Comparison of ENCODE assay signal across 28 cellular contexts in the genomic region with DNA sequence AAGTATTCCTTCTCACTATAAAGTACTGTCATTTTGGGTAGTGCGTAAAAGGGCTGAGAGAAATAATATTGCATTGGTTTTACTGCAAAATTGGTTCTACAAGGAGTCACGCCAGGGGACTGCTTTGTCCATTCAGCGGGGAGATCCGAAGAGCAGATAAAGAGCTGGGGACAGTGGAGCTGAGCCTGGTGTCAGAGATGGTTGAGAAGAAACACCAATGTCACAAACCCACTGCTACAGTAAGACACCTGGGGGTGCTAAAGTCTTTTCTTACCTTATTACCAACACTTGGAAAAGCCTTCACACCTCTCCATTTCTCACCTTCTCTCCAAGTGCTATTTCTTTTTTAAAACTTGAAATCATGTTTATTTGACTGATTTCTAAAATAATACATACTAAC. TPM values are rescaled to one million over a fixed set of nuclear protein-coding genes. Genes with fewer than 3 reads are reported as not detected.
DNase-seq lines count a peak whose midpoint lies in the region; ATAC-seq, FAIRE-seq and TF ChIP-seq lines count a peak whose summit lies in the region.
"Had no signal": no experiment of that assay in that cellular context is flagged by ENCODE, and none has a peak within 500 bp of the region (broad histone marks: within the 10 kb centered on the region; RNA-seq: fewer than 3 reads in every experiment).

No MANE protein-coding gene starts in this region.

- no peaks in the 10 kb centered on the region for H3K36me3 ChIP-seq in HCT116 (ENCODE audit: control insufficient read depth in 1 of 2, insufficient read depth in 2 of 2, low read length in 2 of 2)
- no peaks in the 10 kb centered on the region for H3K36me3 ChIP-seq in HepG2 (replicated peaks in 1 of 2; ENCODE audit: control insufficient read depth in 1 of 2, insufficient read depth in 2 of 2, low read length in 2 of 2)
- H3K36me3 ChIP-seq in prostate gland, result no peaks in the 10 kb centered on the region
- H3K36me3 ChIP-seq in vagina, result no peaks in the 10 kb centered on the region
- H3K36me3 ChIP-seq: adrenal gland, cardiac muscle cell, transverse colon had no signal

- no peak for FAIRE-seq in HepG2 (lab: Jason Lieb, UNC)
- FAIRE-seq: frontal cortex had no signal

- H3K4me3 ChIP-seq in HCT116 (replicated peaks in 1 of 2; ENCODE audit: low read depth in 1 of 2, low read length in 2 of 2), result no peak overlapping the region
- no peak overlapping the region for H3K4me3 ChIP-seq in HepG2 (replicated peaks in 1 of 3; ENCODE audit: insufficient read depth in 1 of 3, low read depth in 2 of 3, low read length in 3 of 3)
- no peak overlapping the region for H3K4me3 ChIP-seq in prostate gland
- H3K4me3 ChIP-seq in vagina, result no peak overlapping the region
- H3K4me3 ChIP-seq: adrenal gland, cardiac muscle cell, transverse colon had no signal

- CTCF ChIA-PET in activated CD8-positive, alpha-beta memory T cell treated with anti-CD3 and anti-CD28 coated beads, Interleukin-2, amount 10 ng/mL, durations not matched to agents 7 days and 5 days (lab: Charles Lee), result interaction anchor here (0.6 to 3.7 kb wide), 5 partner anchors 8 to 193 kb away, joined by 3 to 31 read pairs (median 4); no protein-coding TSS in a partner anchor
- CTCF ChIA-PET in HCT116 (lab: Charles Lee), result no interaction called here
- CTCF ChIA-PET in HepG2 (lab: Yijun Ruan, JAX; ENCODE audit: low intra/inter-chr PET ratio, low total read pairs), result no interaction called here

- H2AFZ ChIP-seq in HCT116 (ENCODE audit: low read depth, low read length, poor library complexity, severe bottlenecking) (no peak overlapping the region), HepG2 (ENCODE audit: low read length) (no peak overlapping the region)
- H2AFZ ChIP-seq: parathyroid adenoma had no signal

- H3K27me3 ChIP-seq in HCT116 (ENCODE audit: insufficient read depth, low read length) (no peaks in the 10 kb centered on the region), HepG2 (ENCODE audit: control insufficient read depth in 1 of 2, insufficient read depth in 2 of 2, low read length in 2 of 2) (peaks cover 0 to 8% of the 10 kb centered on the region in 2 experiments; a peak in 3 of 5 replicates), prostate gland (replicated peaks; ENCODE audit: insufficient read depth) (no peaks in the 10 kb centered on the region), vagina (no peaks in the 10 kb centered on the region)
- H3K27me3 ChIP-seq: adrenal gland, cardiac muscle cell, transverse colon had no signal

- peak; percentile 5 to 22 (median 17); a peak in 4 of 6 replicates for TF ChIP-seq CTCF in HCT116 (IDR thresholded peaks at IDR 0.05 in 2 of 3, conservative IDR thresholded peaks at IDR 0.05 in 1 of 3; ENCODE audit: borderline replicate concordance in 1 of 3, insufficient read depth in 1 of 3, low read depth in 2 of 3, low read length in 2 of 3)
- peak; percentile 29 for TF ChIP-seq CTCF in HepG2 (CRISPR knock-in tag; IDR thresholded peaks at IDR 0.05)
- TF ChIP-seq CTCF in prostate gland (IDR thresholded peaks at IDR 0.05), result no peak
- TF ChIP-seq CTCF in vagina (IDR thresholded peaks at IDR 0.05), result no peak

- no peaks in the 10 kb centered on the region for H3K9me3 Mint-ChIP-seq in activated CD8-positive, alpha-beta memory T cell treated with anti-CD3 and anti-CD28 coated beads, Interleukin-2, amount 10 ng/mL, durations not matched to agents 7 days and 5 days (ENCODE audit: low read depth)
- H3K9me3 Mint-ChIP-seq: memory B cell; naive thymus-derived CD4-positive, alpha-beta T cell; stimulated activated naive B cell treated with anti-CD40 and anti-IgM and Interleukin-4, amounts not matched to agents 10 μg/mL and 1 μg/mL and 100 μg/mL, for 72 hours had no signal

- TF ChIP-seq POLR2A in HCT116 (IDR thresholded peaks at IDR 0.05; ENCODE audit: borderline replicate concordance, extremely low read depth, insufficient read depth, insufficient read length), result no peak
- TF ChIP-seq POLR2A in HepG2 (IDR thresholded peaks at IDR 0.05; ENCODE audit: insufficient read depth in 1 of 2, low read depth in 2 of 2, low read length in 2 of 2), result no peak
- no peak for TF ChIP-seq POLR2A in prostate gland (IDR thresholded peaks at IDR 0.05)
- TF ChIP-seq POLR2A in vagina (IDR thresholded peaks at IDR 0.05), result no peak

- RAD21 ChIA-PET in HCT116 (lab: Charles Lee; ENCODE audit: low non-redundant PET in 1 of 2, low total read pairs in 2 of 2, uncharacterized antibody in 2 of 2, unreplicated experiment in 2 of 2), result no interaction called here

- in situ Hi-C loops in HepG2 (cut with HindIII; ENCODE audit: extremely low pct_ligation_motif_present, low pct_unique_long_range_greater_than_20kb), result no loop called here

- no peak for TF ChIP-seq EP300 in HepG2 (IDR thresholded peaks at IDR 0.05; ENCODE audit: low read depth in 2 of 2, low read length in 2 of 2)
- TF ChIP-seq EP300 in HepG2 (CRISPR knock-in tag; IDR thresholded peaks at IDR 0.05; ENCODE audit: borderline replicate concordance), result no peak

- DNase-seq in activated CD8-positive, alpha-beta memory T cell treated with anti-CD3 and anti-CD28 coated beads, Interleukin-2, amount 10 ng/mL, durations not matched to agents 7 days and 5 days, result no peak
- no peak for DNase-seq in activated CD8-positive, alpha-beta memory T cell treated with anti-CD3 and anti-CD28 coated beads, Interleukin-2, amount 50 U/mL, for 48 hours
- DNase-seq in HCT116 (ENCODE audit: low read depth, low spot score), result no peak
- DNase-seq in SK-N-DZ (ENCODE audit: low spot score), result peak; percentile 65
- no peak for DNase-seq in HepG2 (ENCODE audit: low spot score)
- no peak for DNase-seq in prostate gland (ENCODE audit: low spot score)
- no peak for DNase-seq in NCI-H526 treated with DMSO at 0.1 percent for 48 hours (lab: John Stamatoyannopoulos, UW)
- DNase-seq in vagina (ENCODE audit: extremely low spot score in 2 of 2), result no peak
- DNase-seq: activated CD4-positive, alpha-beta T cell treated with anti-CD3 and anti-CD28 coated beads for 1 hour; activated CD8-positive, alpha-beta memory T cell treated with anti-CD3 and anti-CD28 coated beads, Interleukin-2, amount 50 U/mL, for 4 hours; activated gamma-delta T cell treated with Interleukin-2 at 50 U/mL for 16 hours; adrenal gland; CD4-positive, CD25-positive, alpha-beta regulatory T cell; DMS79; MM.1S; naive thymus-derived CD4-positive, alpha-beta T cell; NCI-H187 treated with DMSO at 0.1 percent for 48 hours; NCI-H748 treated with DMSO at 0.1 percent for 48 hours; stimulated activated naive B cell treated with anti-CD40 and anti-IgM and Interleukin-4, amounts not matched to agents 10 μg/mL and 1 μg/mL and 100 μg/mL, for 72 hours; transverse colon had no signal

- no peak overlapping the region for H3K9ac ChIP-seq in HCT116 (ENCODE audit: low read length)
- no peak overlapping the region for H3K9ac ChIP-seq in HepG2 (ENCODE audit: insufficient read depth, low read depth, low read length)
- H3K9ac ChIP-seq: parathyroid adenoma had no signal

- BruUV-seq in HCT116 (replicated peaks; lab: Mats Ljungman, UMichigan), result no TSS peak
- no TSS peak for BruUV-seq in HepG2 (replicated peaks; lab: Mats Ljungman, UMichigan)

- H3K9me3 ChIP-seq in HCT116 (ENCODE audit: control insufficient read depth in 1 of 2, insufficient read depth in 1 of 2, low read depth in 1 of 2, low read length in 2 of 2) (no peaks in the 10 kb centered on the region), HepG2 (ENCODE audit: low read length) (no peaks in the 10 kb centered on the region), prostate gland (no peaks in the 10 kb centered on the region), vagina (no peaks in the 10 kb centered on the region)
- H3K9me3 ChIP-seq: adrenal gland, transverse colon had no signal

- no peak overlapping the region for H3K27ac ChIP-seq in HCT116 (ENCODE audit: low read depth, low read length)
- H3K27ac ChIP-seq in HepG2 (ENCODE audit: extremely low read length, insufficient read depth, low read length), result no peak overlapping the region
- no peak overlapping the region for H3K27ac ChIP-seq in prostate gland
- H3K27ac ChIP-seq in vagina, result no peak overlapping the region
- H3K27ac ChIP-seq: adrenal gland, cardiac muscle cell, epithelial cell of prostate, parathyroid adenoma, transverse colon had no signal

- H3K79me2 ChIP-seq in HCT116 (ENCODE audit: insufficient read depth, low read length) (no peaks in the 10 kb centered on the region), HepG2 (ENCODE audit: insufficient read depth, low read length) (no peaks in the 10 kb centered on the region)
- H3K79me2 ChIP-seq: parathyroid adenoma had no signal

- peaks cover 26% of the 10 kb centered on the region for H3K4me1 Mint-ChIP-seq in activated CD8-positive, alpha-beta memory T cell treated with anti-CD3 and anti-CD28 coated beads, Interleukin-2, amount 10 ng/mL, durations not matched to agents 7 days and 5 days
- H3K4me1 Mint-ChIP-seq: memory B cell; stimulated activated naive B cell treated with anti-CD40 and anti-IgM and Interleukin-4, amounts not matched to agents 10 μg/mL and 1 μg/mL and 100 μg/mL, for 72 hours had no signal

- H3K4me3 Mint-ChIP-seq in activated CD8-positive, alpha-beta memory T cell treated with anti-CD3 and anti-CD28 coated beads, Interleukin-2, amount 10 ng/mL, durations not matched to agents 7 days and 5 days, result no peak overlapping the region
- H3K4me3 Mint-ChIP-seq: CD4-positive, CD25-positive, alpha-beta regulatory T cell; memory B cell; naive thymus-derived CD4-positive, alpha-beta T cell; stimulated activated naive B cell treated with anti-CD40 and anti-IgM and Interleukin-4, amounts not matched to agents 10 μg/mL and 1 μg/mL and 100 μg/mL, for 72 hours had no signal

- peaks cover 33% of the 10 kb centered on the region for H3K27me3 Mint-ChIP-seq in activated CD8-positive, alpha-beta memory T cell treated with anti-CD3 and anti-CD28 coated beads, Interleukin-2, amount 10 ng/mL, durations not matched to agents 7 days and 5 days
- H3K27me3 Mint-ChIP-seq: stimulated activated naive B cell treated with anti-CD40 and anti-IgM and Interleukin-4, amounts not matched to agents 10 μg/mL and 1 μg/mL and 100 μg/mL, for 72 hours had no signal

- no peaks in the 10 kb centered on the region for H3K4me1 ChIP-seq in HCT116 (ENCODE audit: control insufficient read depth in 1 of 2, insufficient read depth in 2 of 2, low read length in 2 of 2)
- H3K4me1 ChIP-seq in HepG2 (ENCODE audit: insufficient read depth, low read length), result 0 out of 2 replicates have a peak, but pooled peaks cover 9% of the 10 kb centered on the region
- no peaks in the 10 kb centered on the region for H3K4me1 ChIP-seq in prostate gland (replicated peaks)
- no peaks in the 10 kb centered on the region for H3K4me1 ChIP-seq in vagina
- H3K4me1 ChIP-seq: adrenal gland, parathyroid adenoma, transverse colon had no signal

- TF ChIP-seq RAD21 in HCT116 (IDR thresholded peaks at IDR 0.05; ENCODE audit: low read depth) (peak; percentile 50), HepG2 (CRISPR knock-in tag; IDR thresholded peaks at IDR 0.05) (no peak)

- no peak overlapping the region for H3K27ac Mint-ChIP-seq in activated CD8-positive, alpha-beta memory T cell treated with anti-CD3 and anti-CD28 coated beads, Interleukin-2, amount 10 ng/mL, durations not matched to agents 7 days and 5 days
- H3K27ac Mint-ChIP-seq: CD4-positive, CD25-positive, alpha-beta regulatory T cell; memory B cell; naive thymus-derived CD4-positive, alpha-beta T cell; stimulated activated naive B cell treated with anti-CD40 and anti-IgM and Interleukin-4, amounts not matched to agents 10 μg/mL and 1 μg/mL and 100 μg/mL, for 72 hours had no signal

- POLR2A ChIA-PET in HCT116 (lab: Charles Lee) (no interaction called here), HepG2 (lab: Yijun Ruan, JAX) (no interaction called here)

- H3K4me2 ChIP-seq in HCT116 (ENCODE audit: low read length), result no peak overlapping the region
- H3K4me2 ChIP-seq in HepG2 (ENCODE audit: low read depth, low read length), result no peak overlapping the region

- 47% methylated on average over 4 of the region's 4 CpGs for WGBS in HepG2 (ENCODE audit: low lambda C conversion rate)
- 49% methylated on average over 4 of the region's 4 CpGs for WGBS in prostate gland

- H3K36me3 Mint-ChIP-seq in activated CD8-positive, alpha-beta memory T cell treated with anti-CD3 and anti-CD28 coated beads, Interleukin-2, amount 10 ng/mL, durations not matched to agents 7 days and 5 days, result peaks cover 2% of the 10 kb centered on the region
- H3K36me3 Mint-ChIP-seq: CD4-positive, CD25-positive, alpha-beta regulatory T cell; stimulated activated naive B cell treated with anti-CD40 and anti-IgM and Interleukin-4, amounts not matched to agents 10 μg/mL and 1 μg/mL and 100 μg/mL, for 72 hours had no signal

- no peaks in the 10 kb centered on the region for H4K20me1 ChIP-seq in HCT116 (ENCODE audit: insufficient read depth)
- H4K20me1 ChIP-seq in HepG2 (ENCODE audit: insufficient read depth, low read length), result no peaks in the 10 kb centered on the region

- no peaks in the 10 kb centered on the region for H3K9me2 ChIP-seq in HCT116 (ENCODE audit: insufficient read depth)

- peak; percentile 52 for ATAC-seq in activated CD8-positive, alpha-beta memory T cell treated with anti-CD3 and anti-CD28 coated beads, Interleukin-2, amount 10 ng/mL, durations not matched to agents 7 days and 5 days
- ATAC-seq in HCT116 (no peak; the same call in 1 of the 2 replicates), HepG2 (peak; percentile 35; the same call in 1 of the 3 replicates)
- ATAC-seq: naive thymus-derived CD4-positive, alpha-beta T cell; stimulated activated naive B cell treated with anti-CD40 and anti-IgM and Interleukin-4, amounts not matched to agents 10 μg/mL and 1 μg/mL and 100 μg/mL, for 72 hours had no signal

- intact Hi-C loops in HCT116 (cut with micrococcal nuclease) (no loop called here), HepG2 (cut with micrococcal nuclease; ENCODE audit: unreplicated experiment) (no loop called here), prostate gland (cut with DNase I) (no loop called here), vagina (cut with DNase I) (no loop called here)

RNA-seq across cellular contexts. Expression of a gene that starts 14.1 kb away (rescaled TPM):
- not detected for total RNA-seq in activated CD8-positive, alpha-beta memory T cell treated with anti-CD3 and anti-CD28 coated beads, Interleukin-2, amount 10 ng/mL, durations not matched to agents 7 days and 5 days
- total RNA-seq in HCT116 (2021; ENCODE audit: unreplicated experiment), result not detected
- not detected in 2 replicates for polyA plus RNA-seq in HCT116 (2012)
- not detected in 2 replicates for polyA plus RNA-seq in SK-N-DZ (2014; cell fraction: cytosol; rRNA removed)
- polyA plus RNA-seq in SK-N-DZ (2014; cell fraction: nucleus; rRNA removed), result not detected in 2 replicates
- not detected in 2 replicates for total RNA-seq in HepG2 (2016; rRNA removed; fragmentation: Illumina TruSeq; extraction: Trizol)
- not detected in 2 replicates for total RNA-seq in HepG2 (2016; cell fraction: cytosol; rRNA removed; fragmentation: Illumina TruSeq; extraction: Trizol; ENCODE audit: low read depth)
- not detected in 2 replicates for total RNA-seq in HepG2 (2016; cell fraction: insoluble cytoplasmic fraction; rRNA removed; fragmentation: Illumina TruSeq; extraction: Trizol)
- not detected in 2 replicates for total RNA-seq in HepG2 (2016; cell fraction: membrane; rRNA removed; fragmentation: Illumina TruSeq; extraction: Trizol)
- total RNA-seq in HepG2 (2016; cell fraction: nucleus; rRNA removed; fragmentation: Illumina TruSeq; extraction: Trizol), result not detected in 2 replicates
- not detected in 2 replicates for polyA plus RNA-seq in HepG2 (2011; rRNA removed)
- polyA plus RNA-seq in HepG2 (2011; cell fraction: cytosol; rRNA removed), result not detected in 2 replicates
- polyA plus RNA-seq in HepG2 (2011; cell fraction: nucleus; rRNA removed), result not detected in 2 replicates
- polyA plus RNA-seq in HepG2 (2012), result not detected in 2 replicates
- polyA plus RNA-seq in HepG2 (2016; cell fraction: cytosol; fragmentation: Illumina TruSeq; extraction: Trizol; ENCODE audit: low read depth), result not detected in 2 replicates
- polyA plus RNA-seq in HepG2 (2016; cell fraction: insoluble cytoplasmic fraction; fragmentation: Illumina TruSeq; extraction: Trizol; ENCODE audit: low read depth), result not detected in 2 replicates
- not detected in 2 replicates for polyA plus RNA-seq in HepG2 (2016; cell fraction: membrane; fragmentation: Illumina TruSeq; extraction: Trizol; ENCODE audit: low read depth)
- not detected in 2 replicates for polyA plus RNA-seq in HepG2 (2016; cell fraction: nucleus; fragmentation: Illumina TruSeq; extraction: Trizol; ENCODE audit: insufficient read depth, low read depth)
- polyA minus RNA-seq in HepG2 (2011; rRNA and poly(A)+ RNA removed; ENCODE audit: low replicate concordance), result not detected in 2 replicates
- not detected in 2 replicates for polyA minus RNA-seq in HepG2 (2011; cell fraction: cytosol; rRNA and poly(A)+ RNA removed)
- polyA minus RNA-seq in HepG2 (2011; cell fraction: nucleus; rRNA and poly(A)+ RNA removed), result not detected in 2 replicates
- total RNA-seq in prostate gland, result not detected
- not detected for total RNA-seq in vagina
- total RNA-seq: adrenal gland; cardiac muscle cell; CD4-positive, CD25-positive, alpha-beta regulatory T cell; dermis microvascular lymphatic vessel endothelial cell; frontal cortex; kidney epithelial cell; naive thymus-derived CD4-positive, alpha-beta T cell; RPMI7951; transverse colon had no signal
- polyA plus RNA-seq: adrenal gland; cardiac muscle cell; CD4-positive, CD25-positive, alpha-beta regulatory T cell; naive thymus-derived CD4-positive, alpha-beta T cell had no signal

RNA-seq across cellular contexts. Expression of a gene that starts 23.0 kb away (rescaled TPM):
- total RNA-seq in activated CD8-positive, alpha-beta memory T cell treated with anti-CD3 and anti-CD28 coated beads, Interleukin-2, amount 10 ng/mL, durations not matched to agents 7 days and 5 days, result under 1 TPM in 1 of 2 experiments, not detected in 1; 0.67 TPM
- total RNA-seq in HCT116 (2021; ENCODE audit: unreplicated experiment) (not detected), HepG2 (2016; rRNA removed; fragmentation: Illumina TruSeq; extraction: Trizol) (not detected in 2 replicates), prostate gland (1 to 10 TPM; 1.2 to 5.7 TPM), vagina (not detected)
- polyA plus RNA-seq in HCT116 (2012), result not detected in 2 replicates
- 0.53 and 7.4 TPM in 2 replicates for polyA plus RNA-seq in SK-N-DZ (2014; cell fraction: cytosol; rRNA removed)
- polyA plus RNA-seq in SK-N-DZ (2014; cell fraction: nucleus; rRNA removed), result 0.35 and 1.8 TPM in 2 replicates
- total RNA-seq in HepG2 (2016; cell fraction: cytosol; rRNA removed; fragmentation: Illumina TruSeq; extraction: Trizol; ENCODE audit: low read depth), result not detected in 2 replicates
- total RNA-seq in HepG2 (2016; cell fraction: insoluble cytoplasmic fraction; rRNA removed; fragmentation: Illumina TruSeq; extraction: Trizol), result not detected in 2 replicates
- total RNA-seq in HepG2 (2016; cell fraction: membrane; rRNA removed; fragmentation: Illumina TruSeq; extraction: Trizol), result not detected in 2 replicates
- not detected in 2 replicates for total RNA-seq in HepG2 (2016; cell fraction: nucleus; rRNA removed; fragmentation: Illumina TruSeq; extraction: Trizol)
- polyA plus RNA-seq in HepG2 (2011; rRNA removed), result not detected in 2 replicates
- not detected in 2 replicates for polyA plus RNA-seq in HepG2 (2011; cell fraction: cytosol; rRNA removed)
- not detected in 2 replicates for polyA plus RNA-seq in HepG2 (2011; cell fraction: nucleus; rRNA removed)
- not detected in 2 replicates for polyA plus RNA-seq in HepG2 (2012)
- not detected in 2 replicates for polyA plus RNA-seq in HepG2 (2016; cell fraction: cytosol; fragmentation: Illumina TruSeq; extraction: Trizol; ENCODE audit: low read depth)
- polyA plus RNA-seq in HepG2 (2016; cell fraction: insoluble cytoplasmic fraction; fragmentation: Illumina TruSeq; extraction: Trizol; ENCODE audit: low read depth), result not detected in 2 replicates
- not detected in 2 replicates for polyA plus RNA-seq in HepG2 (2016; cell fraction: membrane; fragmentation: Illumina TruSeq; extraction: Trizol; ENCODE audit: low read depth)
- polyA plus RNA-seq in HepG2 (2016; cell fraction: nucleus; fragmentation: Illumina TruSeq; extraction: Trizol; ENCODE audit: insufficient read depth, low read depth), result 0.68 TPM in 1 of 2 replicates, not detected in the other
- polyA minus RNA-seq in HepG2 (2011; rRNA and poly(A)+ RNA removed; ENCODE audit: low replicate concordance), result not detected in 2 replicates
- polyA minus RNA-seq in HepG2 (2011; cell fraction: cytosol; rRNA and poly(A)+ RNA removed), result not detected in 2 replicates
- not detected in 2 replicates for polyA minus RNA-seq in HepG2 (2011; cell fraction: nucleus; rRNA and poly(A)+ RNA removed)
- total RNA-seq: CD4-positive, CD25-positive, alpha-beta regulatory T cell had no signal
- polyA plus RNA-seq: CD4-positive, CD25-positive, alpha-beta regulatory T cell; naive thymus-derived CD4-positive, alpha-beta T cell had no signal

RNA-seq across cellular contexts. Expression of a gene that starts 43.6 kb away (rescaled TPM):
- total RNA-seq in activated CD8-positive, alpha-beta memory T cell treated with anti-CD3 and anti-CD28 coated beads, Interleukin-2, amount 10 ng/mL, durations not matched to agents 7 days and 5 days, result under 1 TPM; 0.19 to 0.76 TPM
- 7.1 TPM for total RNA-seq in HCT116 (2021; ENCODE audit: unreplicated experiment)
- polyA plus RNA-seq in HCT116 (2012), result 10.1 and 12.1 TPM in 2 replicates
- polyA plus RNA-seq in SK-N-DZ (2014; cell fraction: cytosol; rRNA removed), result 1.3 and 5.2 TPM in 2 replicates
- polyA plus RNA-seq in SK-N-DZ (2014; cell fraction: nucleus; rRNA removed), result 8.6 and 18.9 TPM in 2 replicates
- total RNA-seq in HepG2 (2016; rRNA removed; fragmentation: Illumina TruSeq; extraction: Trizol), result 0.04 TPM in 1 of 2 replicates, not detected in the other
- total RNA-seq in HepG2 (2016; cell fraction: cytosol; rRNA removed; fragmentation: Illumina TruSeq; extraction: Trizol; ENCODE audit: low read depth), result not detected in 2 replicates
- total RNA-seq in HepG2 (2016; cell fraction: insoluble cytoplasmic fraction; rRNA removed; fragmentation: Illumina TruSeq; extraction: Trizol), result not detected in 2 replicates
- not detected in 2 replicates for total RNA-seq in HepG2 (2016; cell fraction: membrane; rRNA removed; fragmentation: Illumina TruSeq; extraction: Trizol)
- total RNA-seq in HepG2 (2016; cell fraction: nucleus; rRNA removed; fragmentation: Illumina TruSeq; extraction: Trizol), result not detected in 2 replicates
- polyA plus RNA-seq in HepG2 (2011; rRNA removed), result 0.21 and 0.57 TPM in 2 replicates
- 0.10 and 0.27 TPM in 2 replicates for polyA plus RNA-seq in HepG2 (2011; cell fraction: cytosol; rRNA removed)
- 0.32 and 0.38 TPM in 2 replicates for polyA plus RNA-seq in HepG2 (2011; cell fraction: nucleus; rRNA removed)
- polyA plus RNA-seq in HepG2 (2012), result 0.23 and 0.41 TPM in 2 replicates
- not detected in 2 replicates for polyA plus RNA-seq in HepG2 (2016; cell fraction: cytosol; fragmentation: Illumina TruSeq; extraction: Trizol; ENCODE audit: low read depth)
- polyA plus RNA-seq in HepG2 (2016; cell fraction: insoluble cytoplasmic fraction; fragmentation: Illumina TruSeq; extraction: Trizol; ENCODE audit: low read depth), result not detected in 2 replicates
- not detected in 2 replicates for polyA plus RNA-seq in HepG2 (2016; cell fraction: membrane; fragmentation: Illumina TruSeq; extraction: Trizol; ENCODE audit: low read depth)
- not detected in 2 replicates for polyA plus RNA-seq in HepG2 (2016; cell fraction: nucleus; fragmentation: Illumina TruSeq; extraction: Trizol; ENCODE audit: insufficient read depth, low read depth)
- 0.14 and 1.1 TPM in 2 replicates for polyA minus RNA-seq in HepG2 (2011; rRNA and poly(A)+ RNA removed; ENCODE audit: low replicate concordance)
- not detected in 2 replicates for polyA minus RNA-seq in HepG2 (2011; cell fraction: cytosol; rRNA and poly(A)+ RNA removed)
- 0.52 TPM in 1 of 2 replicates, not detected in the other for polyA minus RNA-seq in HepG2 (2011; cell fraction: nucleus; rRNA and poly(A)+ RNA removed)
- total RNA-seq in prostate gland, result 1 to 10 TPM in 1 of 2 donors, under 1 TPM in 1; 0.64 to 5.1 TPM
- 2.9 TPM for total RNA-seq in vagina
- total RNA-seq: CD4-positive, CD25-positive, alpha-beta regulatory T cell; RPMI7951 had no signal

Comparison
In these comparisons a context has a peak if more than half of its experiments do, and no peak if none do; other contexts are left out.
1. CTCF ChIP-seq: peak in HCT116 (3 of 3) and HepG2 (single experiment); none in prostate gland (0 of 4) and vagina (0 of 3).